Comparison of ENCODE assay signal across 2 cellular contexts in the genomic region with DNA sequence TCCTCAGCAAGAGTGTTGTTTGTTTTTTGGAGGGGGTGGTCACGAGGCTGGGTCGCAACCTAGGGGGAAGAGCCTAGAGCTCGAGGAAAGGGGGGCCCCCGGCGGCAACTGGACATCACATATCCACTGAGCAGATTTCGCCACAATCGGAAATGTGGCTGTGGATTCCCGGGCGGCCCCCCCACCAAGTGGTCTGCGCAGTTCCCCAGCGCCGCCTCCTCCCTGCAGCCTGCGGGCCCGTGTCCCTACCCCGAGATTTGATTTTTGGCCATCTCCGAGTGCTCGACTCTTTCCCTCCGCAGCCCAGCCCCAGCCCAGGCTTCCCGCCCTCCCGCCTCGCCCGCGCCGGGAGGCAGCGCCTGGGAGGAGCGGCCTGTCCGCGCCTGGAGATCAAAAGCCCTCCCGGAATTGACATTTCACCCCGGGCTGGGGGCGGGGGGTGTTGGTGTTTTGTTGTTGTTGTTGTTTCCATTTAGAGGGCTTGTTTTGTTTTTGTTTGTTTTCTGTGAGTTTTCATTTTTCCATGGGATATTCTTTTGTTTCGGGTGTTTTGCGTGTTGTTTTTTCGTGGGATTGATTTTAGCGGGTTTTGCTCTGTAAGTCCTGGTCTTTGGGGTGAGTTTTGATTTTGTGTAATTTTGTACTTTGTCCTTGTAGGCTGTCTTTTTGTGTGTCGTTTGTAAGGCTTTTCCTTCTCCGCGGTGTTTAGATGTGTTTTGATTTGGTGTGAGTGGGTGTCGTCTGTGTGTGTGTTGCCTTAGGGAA.
TF ChIP-seq lines count a peak whose summit lies in the region.

No MANE protein-coding gene starts in this region.

TF ChIP-seq in GM12878, 131 proteins besides CTCF, POLR2A, EP300 and RAD21 (continues in another document):
- no peak for TF ChIP-seq ATF3 (IDR thresholded peaks at IDR 0.05; ENCODE audit: borderline replicate concordance, extremely low read depth, low read depth, low read length)
- TF ChIP-seq IRF4 (IDR thresholded peaks at IDR 0.05; ENCODE audit: low read depth, low read length): no peak
- TF ChIP-seq BHLHE40 (IDR thresholded peaks at IDR 0.05; ENCODE audit: borderline replicate concordance in 1 of 2, low read depth in 2 of 2, low read length in 1 of 2): peak in 1 of 2 experiments; percentile 43; a peak in 1 of 4 replicates
- peak; percentile 73; the same call in 1 of the 2 replicates for TF ChIP-seq CHD1 (IDR thresholded peaks at IDR 0.05; ENCODE audit: low read depth, low read length)
- no peak for TF ChIP-seq TBL1XR1 (IDR thresholded peaks at IDR 0.05; ENCODE audit: low read depth, low read length)
- peak; percentile 61 for TF ChIP-seq NKRF (conservative IDR thresholded peaks at IDR 0.05)
- peak; percentile 47; the same call in 1 of the 2 replicates for TF ChIP-seq HDGF (IDR thresholded peaks at IDR 0.05)
- TF ChIP-seq, protein P1, sequence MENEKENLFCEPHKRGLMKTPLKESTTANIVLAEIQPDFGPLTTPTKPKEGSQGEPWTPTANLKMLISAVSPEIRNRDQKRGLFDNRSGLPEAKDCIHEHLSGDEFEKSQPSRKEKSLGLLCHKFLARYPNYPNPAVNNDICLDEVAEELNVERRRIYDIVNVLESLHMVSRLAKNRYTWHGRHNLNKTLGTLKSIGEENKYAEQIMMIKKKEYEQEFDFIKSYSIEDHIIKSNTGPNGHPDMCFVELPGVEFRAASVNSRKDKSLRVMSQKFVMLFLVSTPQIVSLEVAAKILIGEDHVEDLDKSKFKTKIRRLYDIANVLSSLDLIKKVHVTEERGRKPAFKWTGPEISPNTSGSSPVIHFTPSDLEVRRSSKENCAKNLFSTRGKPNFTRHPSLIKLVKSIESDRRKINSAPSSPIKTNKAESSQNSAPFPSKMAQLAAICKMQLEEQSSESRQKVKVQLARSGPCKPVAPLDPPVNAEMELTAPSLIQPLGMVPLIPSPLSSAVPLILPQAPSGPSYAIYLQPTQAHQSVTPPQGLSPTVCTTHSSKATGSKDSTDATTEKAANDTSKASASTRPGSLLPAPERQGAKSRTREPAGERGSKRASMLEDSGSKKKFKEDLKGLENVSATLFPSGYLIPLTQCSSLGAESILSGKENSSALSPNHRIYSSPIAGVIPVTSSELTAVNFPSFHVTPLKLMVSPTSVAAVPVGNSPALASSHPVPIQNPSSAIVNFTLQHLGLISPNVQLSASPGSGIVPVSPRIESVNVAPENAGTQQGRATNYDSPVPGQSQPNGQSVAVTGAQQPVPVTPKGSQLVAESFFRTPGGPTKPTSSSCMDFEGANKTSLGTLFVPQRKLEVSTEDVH (IDR thresholded peaks at IDR 0.05; ENCODE audit: low read depth, partially characterized antibody): no peak
- no peak for TF ChIP-seq EZH2 (IDR thresholded peaks at IDR 0.05; ENCODE audit: borderline replicate concordance, control insufficient read depth, low read depth, low read length)
- TF ChIP-seq NR2F1 (conservative IDR thresholded peaks at IDR 0.05): peak; percentile 75
- 0 out of 2 replicates have a peak, but pooled peaks have one; percentile 76 for TF ChIP-seq PAX8 (IDR thresholded peaks at IDR 0.05)
- no peak for TF ChIP-seq SPI1 (IDR thresholded peaks at IDR 0.05; ENCODE audit: borderline replicate concordance, insufficient read depth, low read depth, low read length)
- TF ChIP-seq CBX5 (IDR thresholded peaks at IDR 0.05; ENCODE audit: low read depth): no peak
- TF ChIP-seq, protein P2, sequence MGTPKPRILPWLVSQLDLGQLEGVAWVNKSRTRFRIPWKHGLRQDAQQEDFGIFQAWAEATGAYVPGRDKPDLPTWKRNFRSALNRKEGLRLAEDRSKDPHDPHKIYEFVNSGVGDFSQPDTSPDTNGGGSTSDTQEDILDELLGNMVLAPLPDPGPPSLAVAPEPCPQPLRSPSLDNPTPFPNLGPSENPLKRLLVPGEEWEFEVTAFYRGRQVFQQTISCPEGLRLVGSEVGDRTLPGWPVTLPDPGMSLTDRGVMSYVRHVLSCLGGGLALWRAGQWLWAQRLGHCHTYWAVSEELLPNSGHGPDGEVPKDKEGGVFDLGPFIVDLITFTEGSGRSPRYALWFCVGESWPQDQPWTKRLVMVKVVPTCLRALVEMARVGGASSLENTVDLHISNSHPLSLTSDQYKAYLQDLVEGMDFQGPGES (IDR thresholded peaks at IDR 0.05): no peak
- no peak for TF ChIP-seq MXI1 (IDR thresholded peaks at IDR 0.05; ENCODE audit: low read depth, low read length)
- no peak for TF ChIP-seq MTA2 (IDR thresholded peaks at IDR 0.05; ENCODE audit: low read depth)
- peak; percentile 60 for TF ChIP-seq IKZF1 (conservative IDR thresholded peaks at IDR 0.05)
- no peak for TF ChIP-seq NFIC (IDR thresholded peaks at IDR 0.05; ENCODE audit: low read depth, low read length)
- TF ChIP-seq BMI1 (IDR thresholded peaks at IDR 0.05; ENCODE audit: borderline replicate concordance): peak; percentile 59; the same call in 1 of the 2 replicates
- no peak for TF ChIP-seq ATF7 (IDR thresholded peaks at IDR 0.05; ENCODE audit: low read depth)
- peak; percentile 91 for TF ChIP-seq YBX1 (IDR thresholded peaks at IDR 0.05)
- no peak; the same call in 1 of the 2 replicates for TF ChIP-seq NBN (IDR thresholded peaks at IDR 0.05)
- TF ChIP-seq IKZF2 (IDR thresholded peaks at IDR 0.05): peak; percentile 39 to 47; a peak in 2 of 4 replicates
- TF ChIP-seq WRNIP1 (IDR thresholded peaks at IDR 0.05; ENCODE audit: borderline replicate concordance, low read depth, low read length): 0 out of 2 replicates have a peak, but pooled peaks have one; percentile 19
- peak; percentile 41; the same call in 1 of the 2 replicates for TF ChIP-seq NR2C1 (IDR thresholded peaks at IDR 0.05)
- no peak for TF ChIP-seq MYB (IDR thresholded peaks at IDR 0.05; ENCODE audit: borderline replicate concordance, low read depth, low read length)
- no peak for TF ChIP-seq RB1 (IDR thresholded peaks at IDR 0.05; ENCODE audit: borderline replicate concordance)
- no peak for TF ChIP-seq TCF7 (IDR thresholded peaks at IDR 0.05; ENCODE audit: borderline replicate concordance)
- 0 out of 2 replicates have a peak, but pooled peaks have one; percentile 10 for TF ChIP-seq TAF1 (IDR thresholded peaks at IDR 0.05; ENCODE audit: borderline replicate concordance, low read depth, low read length)
- TF ChIP-seq CBX3 (IDR thresholded peaks at IDR 0.05; ENCODE audit: borderline replicate concordance, low read depth): no peak

TF ChIP-seq in neural cell, 6 proteins besides CTCF, POLR2A, EP300 and RAD21:
- TF ChIP-seq POLR2AphosphoS5 (IDR thresholded peaks at IDR 0.05) (peak; percentile 82), SMC3 (conservative IDR thresholded peaks at IDR 0.05; ENCODE audit: poor library complexity) (no peak), MXI1 (conservative IDR thresholded peaks at IDR 0.05; ENCODE audit: poor library complexity, severe bottlenecking) (no peak), EZH2 (IDR thresholded peaks at IDR 0.05; ENCODE audit: borderline replicate concordance, insufficient read depth, low read length, poor library complexity, severe bottlenecking) (peak; percentile 95), TAF1 (IDR thresholded peaks at IDR 0.05; ENCODE audit: low read depth) (no peak)
- TF ChIP-seq, protein P3, sequence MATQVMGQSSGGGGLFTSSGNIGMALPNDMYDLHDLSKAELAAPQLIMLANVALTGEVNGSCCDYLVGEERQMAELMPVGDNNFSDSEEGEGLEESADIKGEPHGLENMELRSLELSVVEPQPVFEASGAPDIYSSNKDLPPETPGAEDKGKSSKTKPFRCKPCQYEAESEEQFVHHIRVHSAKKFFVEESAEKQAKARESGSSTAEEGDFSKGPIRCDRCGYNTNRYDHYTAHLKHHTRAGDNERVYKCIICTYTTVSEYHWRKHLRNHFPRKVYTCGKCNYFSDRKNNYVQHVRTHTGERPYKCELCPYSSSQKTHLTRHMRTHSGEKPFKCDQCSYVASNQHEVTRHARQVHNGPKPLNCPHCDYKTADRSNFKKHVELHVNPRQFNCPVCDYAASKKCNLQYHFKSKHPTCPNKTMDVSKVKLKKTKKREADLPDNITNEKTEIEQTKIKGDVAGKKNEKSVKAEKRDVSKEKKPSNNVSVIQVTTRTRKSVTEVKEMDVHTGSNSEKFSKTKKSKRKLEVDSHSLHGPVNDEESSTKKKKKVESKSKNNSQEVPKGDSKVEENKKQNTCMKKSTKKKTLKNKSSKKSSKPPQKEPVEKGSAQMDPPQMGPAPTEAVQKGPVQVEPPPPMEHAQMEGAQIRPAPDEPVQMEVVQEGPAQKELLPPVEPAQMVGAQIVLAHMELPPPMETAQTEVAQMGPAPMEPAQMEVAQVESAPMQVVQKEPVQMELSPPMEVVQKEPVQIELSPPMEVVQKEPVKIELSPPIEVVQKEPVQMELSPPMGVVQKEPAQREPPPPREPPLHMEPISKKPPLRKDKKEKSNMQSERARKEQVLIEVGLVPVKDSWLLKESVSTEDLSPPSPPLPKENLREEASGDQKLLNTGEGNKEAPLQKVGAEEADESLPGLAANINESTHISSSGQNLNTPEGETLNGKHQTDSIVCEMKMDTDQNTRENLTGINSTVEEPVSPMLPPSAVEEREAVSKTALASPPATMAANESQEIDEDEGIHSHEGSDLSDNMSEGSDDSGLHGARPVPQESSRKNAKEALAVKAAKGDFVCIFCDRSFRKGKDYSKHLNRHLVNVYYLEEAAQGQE (IDR thresholded peaks at IDR 0.05; ENCODE audit: borderline replicate concordance): no peak
